18 cellular contexts compared by ENCODE assay signal in the genomic region with DNA sequence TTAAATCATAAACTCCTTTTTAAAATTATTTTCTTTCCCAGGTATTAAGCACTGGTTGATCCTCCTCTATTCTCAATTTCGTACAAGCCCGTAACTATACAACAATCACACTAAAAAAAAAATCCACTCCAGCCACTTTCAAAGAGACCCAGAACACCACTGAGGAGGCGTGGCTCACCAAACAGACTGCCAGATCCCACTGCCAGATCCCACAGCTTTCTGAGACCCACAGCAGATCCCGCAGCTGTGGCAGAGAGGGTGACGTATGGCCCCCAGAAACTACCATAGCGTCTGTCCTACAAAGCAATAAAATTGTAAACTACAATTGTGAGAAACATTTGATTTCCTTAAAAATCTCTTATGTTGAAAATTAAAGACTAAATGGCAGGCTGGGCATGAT.
"Had no signal": no experiment of that assay in that cellular context is flagged by ENCODE, and none has a peak within 500 bp of the region (broad histone marks: within the 10 kb centered on the region; RNA-seq: fewer than 3 reads in every experiment).

No MANE protein-coding gene starts in this region.

- H3K27me3 Mint-ChIP-seq: activated naive CD8-positive, alpha-beta T cell treated with anti-CD3 and anti-CD28 coated beads for 36 hours had no signal

- H3K4me3 Mint-ChIP-seq: activated naive CD8-positive, alpha-beta T cell treated with anti-CD3 and anti-CD28 coated beads for 36 hours; naive B cell; neural crest cell; WTC11 had no signal

- H3K27ac Mint-ChIP-seq: activated naive CD8-positive, alpha-beta T cell treated with anti-CD3 and anti-CD28 coated beads for 36 hours; naive B cell; WTC11 had no signal

- H3K4me1 ChIP-seq: colonic mucosa, lower lobe of right lung, thyroid gland had no signal

- H3K9me3 ChIP-seq: colonic mucosa, heart left ventricle, lower lobe of right lung, thyroid gland had no signal

- H3K36me3 ChIP-seq: colonic mucosa, heart left ventricle, lower lobe of right lung, thyroid gland had no signal

- H3K4me1 Mint-ChIP-seq: activated naive CD8-positive, alpha-beta T cell treated with anti-CD3 and anti-CD28 coated beads for 36 hours; naive B cell had no signal

- H3K36me3 Mint-ChIP-seq: activated naive CD8-positive, alpha-beta T cell treated with anti-CD3 and anti-CD28 coated beads for 36 hours; naive B cell; WTC11 had no signal

- ATAC-seq: lower lobe of right lung, WTC11 had no signal

- H3K9me3 Mint-ChIP-seq: activated naive CD8-positive, alpha-beta T cell treated with anti-CD3 and anti-CD28 coated beads for 36 hours; naive B cell; neural crest cell; WTC11 had no signal

- H3K27ac ChIP-seq: colonic mucosa, lower lobe of right lung, thyroid gland had no signal

- H3K4me3 ChIP-seq: colonic mucosa, dorsolateral prefrontal cortex, heart left ventricle, lower lobe of right lung, thyroid gland had no signal

- H3K27me3 ChIP-seq: colonic mucosa, dorsolateral prefrontal cortex, heart left ventricle, thyroid gland had no signal

- DNase-seq: activated CD8-positive, alpha-beta memory T cell treated with anti-CD3 and anti-CD28 coated beads for 24 hours; activated CD8-positive, alpha-beta memory T cell treated with anti-CD3 and anti-CD28 coated beads, Interleukin-2, amount 50 U/mL, for 48 hours; activated naive CD4-positive, alpha-beta T cell treated with Interleukin-2 at 50 U/mL for 16 hours; activated naive CD8-positive, alpha-beta T cell treated with anti-CD3 and anti-CD28 coated beads for 36 hours; activated T-cell treated with anti-CD3 and anti-CD28 coated beads, Interleukin-2, amount 50 U/mL, for 48 hours; colonic mucosa; dorsolateral prefrontal cortex; left cardiac atrium; lower lobe of right lung; naive B cell; stimulated activated CD4-positive, alpha-beta T cell treated with anti-CD3 and anti-CD28 coated beads, Interleukin-4, amount 100 ng/mL, for 24 hours; stimulated activated naive CD4-positive, alpha-beta T cell treated with Interleukin-2 at 50 U/mL for 16 hours; T-helper 1 cell; T-helper 9 cell; thyroid gland had no signal
